Comparison of ENCODE assay signal across 8 cellular contexts in the genomic region with DNA sequence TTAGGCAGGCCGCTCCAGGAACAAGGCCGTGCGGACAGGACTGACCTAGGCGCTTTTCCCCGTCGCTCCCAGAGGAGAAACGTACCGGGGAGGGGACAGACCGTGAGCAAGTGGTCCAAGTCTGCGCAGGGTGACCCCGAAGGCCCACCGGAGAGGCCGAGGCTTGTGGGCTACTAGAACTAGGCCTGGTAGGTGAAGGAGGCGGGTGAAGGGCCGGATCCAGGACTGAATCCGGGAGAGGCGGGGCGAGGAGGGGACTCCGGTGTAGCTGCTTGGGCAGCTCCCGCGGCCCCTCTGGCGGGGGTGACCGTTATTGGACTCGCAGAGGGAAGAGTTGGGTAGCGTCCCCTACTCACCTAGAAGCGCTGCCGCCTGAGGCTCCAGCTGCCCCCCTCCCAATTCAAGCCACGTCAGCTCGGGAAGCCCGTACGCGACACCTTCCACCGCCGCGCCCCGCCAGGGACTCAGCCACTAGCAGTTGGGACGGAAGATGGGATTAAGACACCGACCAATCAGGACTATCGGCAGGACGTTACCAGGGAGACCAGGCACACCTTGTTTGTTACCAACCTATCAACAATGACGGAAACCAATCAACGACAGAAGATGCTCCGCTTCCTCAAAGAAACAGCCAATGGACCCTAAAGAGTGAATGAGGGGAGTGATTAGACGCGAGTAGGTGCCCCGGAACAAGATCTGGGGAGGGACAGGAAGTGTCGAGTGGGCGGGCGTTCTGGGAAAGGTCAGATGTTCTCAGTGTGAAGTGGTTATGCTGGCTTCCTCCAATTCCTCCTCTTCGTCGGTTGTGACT. TPM values are rescaled to one million over a fixed set of nuclear protein-coding genes. Genes with fewer than 3 reads are reported as not detected.
A peak's percentile ranks its signal among the peaks of the same experiment; 100 is the strongest.
DNase-seq lines count a peak whose midpoint lies in the region; ATAC-seq lines count a peak whose summit lies in the region.

TSS of gene GOLGB1 (minus strand) at position 466 of the 811 bp plus-strand sequence. CDS start 18,770 bp downstream, outside the sequence.

- no peaks in the 10 kb centered on the region for H3K36me3 Mint-ChIP-seq in activated CD4-positive, alpha-beta T cell treated with anti-CD3 and anti-CD28 coated beads, Interleukin-2, amount 10 ng/mL, durations not matched to agents 24 days and 14 days (ENCODE audit: low read depth)

- ATAC-seq in GM19351 (IDR thresholded peaks at IDR 0.05; ENCODE audit: unreplicated experiment), result peak; percentile 96
- peak; percentile 94 for ATAC-seq in HG03520 (IDR thresholded peaks at IDR 0.05; ENCODE audit: unreplicated experiment)

- H3K27ac Mint-ChIP-seq in activated CD4-positive, alpha-beta T cell treated with anti-CD3 and anti-CD28 coated beads, Interleukin-2, amount 10 ng/mL, durations not matched to agents 24 days and 14 days, result no peak within 1 kb of the TSS

- H3K4me3 Mint-ChIP-seq in activated CD4-positive, alpha-beta T cell treated with anti-CD3 and anti-CD28 coated beads, Interleukin-2, amount 10 ng/mL, durations not matched to agents 24 days and 14 days, result no peak within 1 kb of the TSS

- intact Hi-C loops in activated CD4-positive, alpha-beta T cell treated with anti-CD3 and anti-CD28 coated beads, Interleukin-2, amount 10 ng/mL, durations not matched to agents 24 days and 14 days (cut with micrococcal nuclease), result loop anchor here (1.0 to 5.0 kb wide), 7 partner anchors 14 to 633 kb away; partner anchors contain the start of genes EAF2, FAM162A, HCLS1 and IQCB1

- DNase-seq in C1 segment of cervical spinal cord (lab: John Stamatoyannopoulos, UW), result peak; percentile 85 to 100 (median 94)
- DNase-seq in NCI-H526 treated with DMSO at 0.1 percent for 48 hours (lab: John Stamatoyannopoulos, UW), result peak; percentile 99
- peak; percentile 97 for DNase-seq in activated CD4-positive, alpha-beta T cell treated with anti-CD3 and anti-CD28 coated beads, Interleukin-2, amount 10 ng/mL, durations not matched to agents 24 days and 14 days
- DNase-seq in dedifferentiated amniotic fluid mesenchymal stem cell (ENCODE audit: extremely low spot score), result peak; percentile 100
- peak; percentile 99 for DNase-seq in left kidney (ENCODE audit: low read depth, low spot score)
- peak; percentile 90 to 94 for DNase-seq in stimulated activated CD4-positive, alpha-beta T cell treated with anti-CD3 and anti-CD28 coated beads, Interleukin-2, amount 100 ng/mL, for 24 hours

- no peaks in the 10 kb centered on the region for H3K9me3 Mint-ChIP-seq in activated CD4-positive, alpha-beta T cell treated with anti-CD3 and anti-CD28 coated beads, Interleukin-2, amount 10 ng/mL, durations not matched to agents 24 days and 14 days

- peaks cover 9% of the 10 kb centered on the region for H3K4me1 Mint-ChIP-seq in activated CD4-positive, alpha-beta T cell treated with anti-CD3 and anti-CD28 coated beads, Interleukin-2, amount 10 ng/mL, durations not matched to agents 24 days and 14 days

- H3K27me3 Mint-ChIP-seq in activated CD4-positive, alpha-beta T cell treated with anti-CD3 and anti-CD28 coated beads, Interleukin-2, amount 10 ng/mL, durations not matched to agents 24 days and 14 days, result peaks cover 20% of the 10 kb centered on the region

RNA-seq across cellular contexts. Expression of gene GOLGB1, which starts in this region (rescaled TPM):
- 21.0 and 22.2 TPM in 2 replicates for total RNA-seq in activated CD4-positive, alpha-beta T cell treated with anti-CD3 and anti-CD28 coated beads, Interleukin-2, amount 10 ng/mL, durations not matched to agents 24 days and 14 days

Comparison
In these comparisons a context has a peak if more than half of its experiments do, and no peak if none do; other contexts are left out.
1. Peak in every context shown above with its lines: DNase-seq and ATAC-seq.